ENCODE assay signal across 13 cellular contexts in genomic region chr17:18323007-18323406, GRCh38. TPM values are rescaled to one million over a fixed set of nuclear protein-coding genes. Genes with fewer than 3 reads are reported as not detected.
A peak's percentile ranks its signal among the peaks of the same experiment; 100 is the strongest.
DNase-seq lines count a peak whose midpoint lies in the region; ATAC-seq and TF ChIP-seq lines count a peak whose summit lies in the region.
"Had no signal": no experiment of that assay in that cellular context is flagged by ENCODE, and none has a peak within 500 bp of the region (broad histone marks: within the 10 kb centered on the region; RNA-seq: fewer than 3 reads in every experiment).

No MANE protein-coding gene starts in this region.

- H3K9me3 Mint-ChIP-seq in activated naive CD4-positive, alpha-beta T cell treated with anti-CD3 and anti-CD28 coated beads, Interleukin-2, amount 50 U/mL, for 72 hours, result no peaks in the 10 kb centered on the region
- H3K9me3 Mint-ChIP-seq in chondrocyte (ENCODE audit: low read depth), result no peaks in the 10 kb centered on the region
- H3K9me3 Mint-ChIP-seq: naive B cell had no signal

- peaks cover 8 to 100% (median 68%) of the 10 kb centered on the region in 6 donors for H3K36me3 ChIP-seq in spleen

- no peak overlapping the region for H3K4me3 Mint-ChIP-seq in chondrocyte (ENCODE audit: unreplicated experiment)
- H3K4me3 Mint-ChIP-seq: naive B cell had no signal

- TF ChIP-seq CTCF in chondrocyte (IDR thresholded peaks at IDR 0.05) (peak; percentile 34), spleen (IDR thresholded peaks at IDR 0.05 in 8 of 11, conservative IDR thresholded peaks at IDR 0.05 in 3 of 11) (no peak)

- no peaks in the 10 kb centered on the region for H3K9me3 ChIP-seq in spleen
- H3K9me3 ChIP-seq: Peyer's patch had no signal

- TF ChIP-seq POLR2A in spleen (IDR thresholded peaks at IDR 0.05), result no peak

- WGBS in spleen, 5 donors, result 52 to 77% (median 71%) methylated on average over 3 of the region's 3 CpGs

- no peak overlapping the region for H3K4me3 ChIP-seq in spleen
- H3K4me3 ChIP-seq: Peyer's patch, skin epidermis had no signal

- no peaks in the 10 kb centered on the region for H3K27me3 ChIP-seq in spleen (replicated peaks in 1 of 7)
- H3K27me3 ChIP-seq: Peyer's patch had no signal

- DNase-seq in activated naive CD4-positive, alpha-beta T cell treated with anti-CD3 and anti-CD28 coated beads, Interleukin-2, amount 50 U/mL, for 72 hours (ENCODE audit: low spot score in 2 of 2), result no peak
- DNase-seq in activated naive CD4-positive, alpha-beta T cell treated with Interleukin-2 at 50 U/mL for 16 hours, result no peak
- DNase-seq in MV-4-11 (lab: John Stamatoyannopoulos, UW) (peak; percentile 35), chondrocyte (ENCODE audit: low spot score) (no peak), spleen (peak; percentile 44), NCI-H1092 treated with DMSO at 0.1 percent for 48 hours (lab: John Stamatoyannopoulos, UW) (no peak), medulla oblongata (ENCODE audit: extremely low spot score) (no peak)
- DNase-seq: GDM1, naive B cell, NCI-H2081 treated with DMSO at 0.1 percent for 48 hours, Peyer's patch had no signal

- H3K27ac ChIP-seq in spleen, result no peak overlapping the region
- H3K27ac ChIP-seq: Peyer's patch had no signal

- no peak for ATAC-seq in activated naive CD4-positive, alpha-beta T cell treated with anti-CD3 and anti-CD28 coated beads, Interleukin-2, amount 50 U/mL, for 72 hours
- no peak for ATAC-seq in HG02759 (IDR thresholded peaks at IDR 0.05; ENCODE audit: unreplicated experiment)

- H3K36me3 Mint-ChIP-seq in activated naive CD4-positive, alpha-beta T cell treated with anti-CD3 and anti-CD28 coated beads, Interleukin-2, amount 50 U/mL, for 72 hours, result peaks cover 0 to 12% of the 10 kb centered on the region in 2 donors
- peaks cover 19% of the 10 kb centered on the region for H3K36me3 Mint-ChIP-seq in chondrocyte (ENCODE audit: low read depth)

- intact Hi-C loops in spleen (cut with DNase I; ENCODE audit: low total_unique reads), result no loop called here

- peaks cover 26% of the 10 kb centered on the region for H3K4me1 Mint-ChIP-seq in chondrocyte (ENCODE audit: low read depth)

- H3K27ac Mint-ChIP-seq in activated naive CD4-positive, alpha-beta T cell treated with anti-CD3 and anti-CD28 coated beads, Interleukin-2, amount 50 U/mL, for 72 hours, result peak overlapping the region; percentile 37 to 86
- H3K27ac Mint-ChIP-seq in chondrocyte (ENCODE audit: unreplicated experiment), result no peak overlapping the region

- H3K27me3 Mint-ChIP-seq in chondrocyte (ENCODE audit: low read depth), result no peaks in the 10 kb centered on the region
- H3K27me3 Mint-ChIP-seq: naive B cell had no signal

- peaks cover 31 to 93% (median 73%) of the 10 kb centered on the region in 6 donors for H3K4me1 ChIP-seq in spleen

RNA-seq across cellular contexts. Expression of gene SMCR8, which starts 7.9 kb away (rescaled TPM):
- total RNA-seq in activated naive CD4-positive, alpha-beta T cell treated with anti-CD3 and anti-CD28 coated beads, Interleukin-2, amount 50 U/mL, for 72 hours, result 10 to 100 TPM; 18.8 to 23.5 TPM
- 15.5 to 16.1 TPM (median 15.7 TPM) in 3 replicates for total RNA-seq in chondrocyte
- 10 to 100 TPM; 25.8 to 38.0 (median 32.3) TPM for total RNA-seq in spleen
- 1 to 10 TPM; 3.9 to 9.2 (median 4.0) TPM for polyA plus RNA-seq in spleen

RNA-seq across cellular contexts. Expression of gene TOP3A, which starts 8.2 kb away (rescaled TPM):
- 10 to 100 TPM; 78.3 to 97.4 TPM for total RNA-seq in activated naive CD4-positive, alpha-beta T cell treated with anti-CD3 and anti-CD28 coated beads, Interleukin-2, amount 50 U/mL, for 72 hours
- 37.3 to 49.4 TPM (median 37.7 TPM) in 3 replicates for total RNA-seq in chondrocyte
- 10 to 100 TPM; 42.0 to 60.1 (median 48.2) TPM for total RNA-seq in spleen
- 10 to 100 TPM in 2 of 3 donors, 1 to 10 TPM in 1; 9.8 to 18.5 (median 12.7) TPM for polyA plus RNA-seq in spleen

RNA-seq across cellular contexts. Expression of gene SHMT1, which starts 40.3 kb away (rescaled TPM):
- 10 to 100 TPM; 65.9 to 73.1 TPM for total RNA-seq in activated naive CD4-positive, alpha-beta T cell treated with anti-CD3 and anti-CD28 coated beads, Interleukin-2, amount 50 U/mL, for 72 hours
- total RNA-seq in chondrocyte (3.9 to 5.9 TPM (median 4.2 TPM) in 3 replicates), spleen (10 to 100 TPM; 28.4 to 68.7 (median 47.8) TPM)
- 10 to 100 TPM in 2 of 3 donors, 1 to 10 TPM in 1; 9.1 to 26.2 (median 18.1) TPM for polyA plus RNA-seq in spleen

RNA-seq across cellular contexts. Expression of gene EVPLL, which starts 54.6 kb away (rescaled TPM):
- total RNA-seq in activated naive CD4-positive, alpha-beta T cell treated with anti-CD3 and anti-CD28 coated beads, Interleukin-2, amount 50 U/mL, for 72 hours, result under 1 TPM in 1 of 2 donors, not detected in 1; 0.54 TPM
- not detected in 3 replicates for total RNA-seq in chondrocyte
- total RNA-seq in spleen, result not detected
- not detected for polyA plus RNA-seq in spleen

Comparison
In these comparisons a context has a peak if more than half of its experiments do, and no peak if none do; other contexts are left out.
1. DNase-seq: peak in MV-4-11 (single experiment) and spleen (single experiment); none in activated naive CD4-positive, alpha-beta T cell treated with anti-CD3 and anti-CD28 coated beads, Interleukin-2, amount 50 U/mL, for 72 hours (0 of 2), activated naive CD4-positive, alpha-beta T cell treated with Interleukin-2 at 50 U/mL for 16 hours (single experiment), chondrocyte (single experiment), NCI-H1092 treated with DMSO at 0.1 percent for 48 hours (single experiment) and medulla oblongata (single experiment).